Comparison of ENCODE assay signal across 28 cellular contexts in the genomic region with DNA sequence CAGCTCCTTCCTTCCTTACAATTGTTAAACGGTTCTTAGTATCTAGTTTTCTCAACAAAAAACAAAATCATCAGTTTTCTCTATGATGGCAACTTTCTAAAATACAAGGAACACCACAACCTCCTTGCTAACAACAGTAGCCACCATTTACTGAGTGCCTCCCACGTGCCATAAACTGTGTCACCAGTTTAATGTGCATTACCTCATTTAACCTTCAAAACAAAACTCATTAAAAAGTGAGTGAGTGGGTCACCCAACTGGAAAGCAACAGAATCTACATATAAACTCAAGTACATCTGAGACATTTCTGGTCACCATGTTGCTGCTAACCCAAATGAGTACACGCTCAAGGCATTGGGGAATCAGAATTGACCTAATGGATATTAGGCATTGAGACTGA. TPM values are rescaled to one million over a fixed set of nuclear protein-coding genes. Genes with fewer than 3 reads are reported as not detected.
DNase-seq lines count a peak whose midpoint lies in the region; ATAC-seq, FAIRE-seq and TF ChIP-seq lines count a peak whose summit lies in the region.
"Had no signal": no experiment of that assay in that cellular context is flagged by ENCODE, and none has a peak within 500 bp of the region (broad histone marks: within the 10 kb centered on the region; RNA-seq: fewer than 3 reads in every experiment).

No MANE protein-coding gene starts in this region.

- H3K27me3 ChIP-seq in GM12878 (replicated peaks in 1 of 2; ENCODE audit: control insufficient read depth in 2 of 2, insufficient read depth in 2 of 2, low read length in 1 of 2) (no peaks in the 10 kb centered on the region), right cardiac atrium (ENCODE audit: control insufficient read depth, insufficient read depth) (no peaks in the 10 kb centered on the region)
- H3K27me3 ChIP-seq: BLaER1 treated with 17β-estradiol and CSF1 and Interleukin-3, amounts not matched to agents 10 nM and 100 nM; Peyer's patch had no signal

- TF ChIP-seq EP300 in GM12878 (IDR thresholded peaks at IDR 0.05; ENCODE audit: borderline replicate concordance in 1 of 2, control insufficient read depth in 1 of 2, low read depth in 2 of 2, low read length in 2 of 2), result no peak

- in situ Hi-C loops in GM12878 (cut with MboI), result no loop called here

- 94% methylated on average over 3 of the region's 3 CpGs for WGBS in GM12878 (ENCODE audit: insufficient coverage, insufficient replicate concordance, low lambda C conversion rate, missing lambda C conversion rate)
- WGBS in right cardiac atrium, result 70% methylated on average over 3 of the region's 3 CpGs

- no peaks in the 10 kb centered on the region for H3K9me3 ChIP-seq in GM12878 (replicated peaks; ENCODE audit: control insufficient read depth, insufficient read depth, low read length)
- no peaks in the 10 kb centered on the region for H3K9me3 ChIP-seq in right cardiac atrium (ENCODE audit: control insufficient read depth, low read length)
- H3K9me3 ChIP-seq: Caco-2, Peyer's patch had no signal

- CTCF ChIA-PET in GM12878 (lab: Yijun Ruan, JAX), result interaction anchor here (0.7 to 2.6 kb wide), 10 partner anchors 9 to 379 kb away, joined by 3 to 13 read pairs (median 4); a partner anchor contains a TSS

- no peak for DNase-seq in GM12891 (ENCODE audit: insufficient read length, low spot score)
- DNase-seq in NB4 (ENCODE audit: low read depth), result peak; percentile 35
- no peak for DNase-seq in GM12878 (ENCODE audit: low read depth, low spot score)
- peak; percentile 13 for DNase-seq in renal cortical epithelial cell (ENCODE audit: low read depth)
- no peak for DNase-seq in T1000 (lab: John Stamatoyannopoulos, UW)
- DNase-seq in right cardiac atrium, result no peak
- no peak for DNase-seq in erythroblast (lab: John Stamatoyannopoulos, UW)
- DNase-seq: Caco-2; CD4-positive, alpha-beta memory T cell; EL; GDM1; H7; KBM-7; MM.1S; NCI-H1048; NCI-H1417; NCI-H1694 treated with DMSO at 0.1 percent for 48 hours; NCI-H2081; NCI-H2227 treated with DMSO at 0.1 percent for 48 hours; NCI-H510A; NCI-H69; OCI-M1; Peyer's patch; SHP77 treated with DMSO at 0.1 percent for 48 hours; SW 1271 had no signal

- RAD21 ChIA-PET in GM12878 (lab: Charles Lee; ENCODE audit: unreplicated experiment), result interaction anchor here (0.8 to 1.8 kb wide), 3 partner anchors 8 to 84 kb away, joined by 3 to 10 read pairs (median 3); no protein-coding TSS in a partner anchor

- no peak overlapping the region for H3K4me2 ChIP-seq in GM12878 (ENCODE audit: control insufficient read depth, insufficient read depth)

- H3K9ac ChIP-seq in GM12878 (ENCODE audit: control insufficient read depth, insufficient read depth, low read length), result no peak overlapping the region
- H3K9ac ChIP-seq: BLaER1 treated with 17β-estradiol and CSF1 and Interleukin-3, amounts not matched to agents 10 nM and 100 nM had no signal

- no peaks in the 10 kb centered on the region for H4K20me1 ChIP-seq in GM12878 (ENCODE audit: control insufficient read depth, insufficient read depth)
- H4K20me1 ChIP-seq: BLaER1 treated with 17β-estradiol and CSF1 and Interleukin-3, amounts not matched to agents 10 nM and 100 nM had no signal

- TF ChIP-seq POLR2A in GM12891 (IDR thresholded peaks at IDR 0.05; ENCODE audit: low read depth, low read length) (no peak), NB4 (IDR thresholded peaks at IDR 0.05; ENCODE audit: extremely low read depth, insufficient read length) (no peak), GM12878 (IDR thresholded peaks at IDR 0.05; ENCODE audit: low read depth, low read length) (no peak), erythroblast (IDR thresholded peaks at IDR 0.05; ENCODE audit: low read length) (no peak)

- 0 out of 4 replicates have a peak, but pooled peaks cover 0 to 6% of the 10 kb centered on the region in 2 experiments for H3K36me3 ChIP-seq in GM12878 (ENCODE audit: control insufficient read depth in 2 of 2, insufficient read depth in 2 of 2, low read length in 1 of 2)

- FAIRE-seq in GM12891 (lab: Jason Lieb, UNC) (peak; percentile 65), GM12878 (lab: Jason Lieb, UNC) (no peak)
- FAIRE-seq: GM12892 had no signal

- no peak for TF ChIP-seq CTCF in NB4 (IDR thresholded peaks at IDR 0.05; ENCODE audit: low read depth, low read length)
- no peak for TF ChIP-seq CTCF in GM12878 (IDR thresholded peaks at IDR 0.05 in 2 of 3, conservative IDR thresholded peaks at IDR 0.05 in 1 of 3; ENCODE audit: control insufficient read depth in 2 of 3, extremely low read depth in 1 of 3, insufficient read depth in 1 of 3, low read depth in 3 of 3, low read length in 3 of 3)

- H3K79me2 ChIP-seq in GM12878 (ENCODE audit: control insufficient read depth, insufficient read depth, low read length), result no peaks in the 10 kb centered on the region

- H3K27ac ChIP-seq in GM12878 (ENCODE audit: control insufficient read depth, insufficient read depth), result no peak overlapping the region
- no peak overlapping the region for H3K27ac ChIP-seq in right cardiac atrium (ENCODE audit: low read length)
- H3K27ac ChIP-seq: BLaER1 treated with 17β-estradiol and CSF1 and Interleukin-3, amounts not matched to agents 10 nM and 100 nM; Peyer's patch; SK-N-MC had no signal

- H2AFZ ChIP-seq in GM12878 (ENCODE audit: control insufficient read depth, low read depth, low read length), result no peak overlapping the region

- SMC1A ChIA-PET in GM12878 (lab: Charles Lee; ENCODE audit: uncharacterized antibody, unreplicated experiment), result interaction anchor here (1.2 to 2.9 kb wide), 6 partner anchors 10 to 323 kb away, joined by 3 to 12 read pairs (median 4); a partner anchor contains a TSS

- 0 out of 2 replicates have a peak, but pooled peaks cover 4% of the 10 kb centered on the region for H3K4me1 ChIP-seq in GM12878 (ENCODE audit: control insufficient read depth, insufficient read depth, low read length)
- H3K4me1 ChIP-seq in right cardiac atrium (ENCODE audit: control insufficient read depth, insufficient read depth, low read length), result no peaks in the 10 kb centered on the region
- H3K4me1 ChIP-seq: Peyer's patch had no signal

- intact Hi-C loops in GM12878 (cut with micrococcal nuclease; ENCODE audit: unreplicated experiment), result no loop called here
- intact Hi-C loops in right cardiac atrium (cut with DNase I), result no loop called here

- ATAC-seq in GM12878, result peak; percentile 36; the same call in 2 of the 3 replicates
- ATAC-seq in right cardiac atrium, result no peak

- no peak for TF ChIP-seq RAD21 in GM12878 (IDR thresholded peaks at IDR 0.05; ENCODE audit: insufficient read depth, low read depth, low read length)

- POLR2A ChIA-PET in GM12878 (lab: Charles Lee), result interaction anchor here (1.2 kb wide), 1 partner anchor 10 kb away, joined by 3 read pairs; no protein-coding TSS in a partner anchor

- BruUV-seq in GM12878 (replicated peaks; lab: Mats Ljungman, UMichigan), result no TSS peak

- H3K4me3 ChIP-seq in NB4 (ENCODE audit: low read depth, low read length) (no peak overlapping the region), GM12878 (no peak overlapping the region), right cardiac atrium (ENCODE audit: low read length) (no peak overlapping the region)
- H3K4me3 ChIP-seq: BLaER1 treated with 17β-estradiol and CSF1 and Interleukin-3, amounts not matched to agents 10 nM and 100 nM; Peyer's patch; SK-N-MC had no signal

TF ChIP-seq in GM12891, 5 proteins besides CTCF, POLR2A, EP300 and RAD21 (continues in another document):
- TF ChIP-seq PAX5 (IDR thresholded peaks at IDR 0.05; ENCODE audit: insufficient read depth, low read length, severe bottlenecking), result no peak

RNA-seq across cellular contexts. Expression of a gene that starts 11.0 kb away (rescaled TPM):
- 6.8 TPM for polyA plus RNA-seq in GM12891 (2012; ENCODE audit: low read depth, missing spikeins)
- 11.7 and 13.4 TPM in 2 replicates for total RNA-seq in GM12878 (2013; cell fraction: nucleolus; rRNA removed)
- total RNA-seq in GM12878 (2014; rRNA removed) (8.8 and 10.5 TPM in 2 replicates), GM12878 (2014; rRNA removed; fragmentation: Illumina TruSeq; extraction: Trizol) (9.1 and 9.3 TPM in 2 replicates), GM12878 (2021) (9.6 and 9.9 TPM in 2 replicates), renal cortical epithelial cell (9.9 and 10.6 TPM in 2 replicates), right cardiac atrium (10 to 100 TPM in 3 of 4 donors, 1 to 10 TPM in 1; 9.5 to 15.7 (median 11.8) TPM)
- polyA plus RNA-seq in GM12878 (2011; ENCODE audit: low read depth), result 4.7 TPM
- polyA plus RNA-seq in GM12878 (2011; rRNA removed) (9.4 and 10.1 TPM in 2 replicates), GM12878 (2014; fragmentation: Illumina TruSeq; extraction: Trizol) (8.2 and 10.9 TPM in 2 replicates), GM12878 (2014; fragmentation: Nextera tagmentation; extraction: Ambion mirVana) (10 to 100 TPM; 15.8 to 17.0 TPM), GM12878 (2014; rRNA removed) (9.4 and 9.7 TPM in 2 replicates), GM12878 (2016; fragmentation: Nextera tagmentation; extraction: Ambion mirVana) (10 to 100 TPM; 10.2 to 15.7 TPM), right cardiac atrium (17.4 TPM)
- polyA plus RNA-seq in GM12878 (2011; cell fraction: cytosol; rRNA removed), result 6.0 TPM in 2 replicates
- polyA plus RNA-seq in GM12878 (2011; cell fraction: nucleus; rRNA removed), result 4.2 and 5.4 TPM in 2 replicates
- 5.4 TPM in 2 replicates for polyA plus RNA-seq in GM12878 (2012)
- polyA minus RNA-seq in GM12878 (2011; rRNA and poly(A)+ RNA removed), result 7.9 and 8.6 TPM in 2 replicates
- 2.3 and 4.6 TPM in 2 replicates for polyA minus RNA-seq in GM12878 (2011; cell fraction: cytosol; rRNA and poly(A)+ RNA removed)
- 4.2 and 6.6 TPM in 2 replicates for polyA minus RNA-seq in GM12878 (2011; cell fraction: nucleus; rRNA and poly(A)+ RNA removed)

RNA-seq across cellular contexts. Expression of a gene that starts 11.1 kb away (rescaled TPM):
- 7.3 TPM for polyA plus RNA-seq in GM12891 (2012; ENCODE audit: low read depth, missing spikeins)
- 26.1 and 28.1 TPM in 2 replicates for total RNA-seq in GM12878 (2013; cell fraction: nucleolus; rRNA removed)
- total RNA-seq in GM12878 (2014; rRNA removed) (14.5 and 17.7 TPM in 2 replicates), GM12878 (2014; rRNA removed; fragmentation: Illumina TruSeq; extraction: Trizol) (22.2 and 23.5 TPM in 2 replicates), GM12878 (2021) (13.5 and 15.8 TPM in 2 replicates), renal cortical epithelial cell (14.2 and 14.8 TPM in 2 replicates), right cardiac atrium (10 to 100 TPM in 3 of 4 donors, 1 to 10 TPM in 1; 9.6 to 17.9 (median 12.0) TPM)
- 8.8 TPM for polyA plus RNA-seq in GM12878 (2011; ENCODE audit: low read depth)
- polyA plus RNA-seq in GM12878 (2011; rRNA removed) (14.6 and 16.0 TPM in 2 replicates), GM12878 (2014; fragmentation: Illumina TruSeq; extraction: Trizol) (19.7 and 22.5 TPM in 2 replicates), GM12878 (2014; fragmentation: Nextera tagmentation; extraction: Ambion mirVana) (10 to 100 TPM; 11.9 to 15.1 TPM), GM12878 (2014; rRNA removed) (11.9 and 15.1 TPM in 2 replicates), GM12878 (2016; fragmentation: Nextera tagmentation; extraction: Ambion mirVana) (10 to 100 TPM; 19.5 to 21.1 TPM), right cardiac atrium (10.4 TPM)
- polyA plus RNA-seq in GM12878 (2011; cell fraction: cytosol; rRNA removed), result 6.8 and 7.1 TPM in 2 replicates
- polyA plus RNA-seq in GM12878 (2011; cell fraction: nucleus; rRNA removed), result 6.9 and 7.2 TPM in 2 replicates
- 7.6 and 8.1 TPM in 2 replicates for polyA plus RNA-seq in GM12878 (2012)
- polyA minus RNA-seq in GM12878 (2011; rRNA and poly(A)+ RNA removed), result 10.2 and 15.4 TPM in 2 replicates
- polyA minus RNA-seq in GM12878 (2011; cell fraction: cytosol; rRNA and poly(A)+ RNA removed), result 4.9 and 5.7 TPM in 2 replicates
- 5.8 and 10.7 TPM in 2 replicates for polyA minus RNA-seq in GM12878 (2011; cell fraction: nucleus; rRNA and poly(A)+ RNA removed)

Comparison
In these comparisons a context has a peak if more than half of its experiments do, and no peak if none do; other contexts are left out.
1. DNase-seq: peak in NB4 (single experiment) and renal cortical epithelial cell (single experiment); none in GM12891 (single experiment), GM12878 (single experiment), T1000 (single experiment), right cardiac atrium (0 of 3) and erythroblast (0 of 2).